ENCODE assay signal across 3 cellular contexts in the genomic region with DNA sequence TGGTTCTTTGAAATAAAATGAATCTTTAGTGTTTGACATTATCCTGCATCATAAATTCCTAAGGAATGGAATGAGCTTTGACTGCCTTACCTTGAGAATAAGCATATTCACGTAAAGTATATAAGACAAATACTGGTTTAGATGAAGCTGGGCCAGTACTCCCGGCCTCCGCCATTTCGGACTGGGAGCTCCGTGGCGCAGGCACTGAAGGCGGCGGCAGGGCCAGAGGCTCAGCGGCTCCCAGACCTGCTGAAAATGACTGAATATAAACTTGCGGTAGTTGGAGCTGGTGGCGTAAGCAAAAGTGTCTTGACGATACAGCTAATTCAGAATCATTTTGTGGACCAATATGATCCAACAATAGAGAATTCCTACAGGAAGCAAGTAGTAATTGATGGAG.
"Had no signal": no experiment of that assay in that cellular context is flagged by ENCODE, and none has a peak within 500 bp of the region (broad histone marks: within the 10 kb centered on the region; RNA-seq: fewer than 3 reads in every experiment).

No MANE protein-coding gene starts in this region.

- DNase-seq: GDM1, GF-D8 had no signal

- H3K4me3 ChIP-seq: GM12878 had no signal

- ATAC-seq: GM12878 had no signal
